Comparison of ENCODE assay signal across 8 cellular contexts in the genomic region with DNA sequence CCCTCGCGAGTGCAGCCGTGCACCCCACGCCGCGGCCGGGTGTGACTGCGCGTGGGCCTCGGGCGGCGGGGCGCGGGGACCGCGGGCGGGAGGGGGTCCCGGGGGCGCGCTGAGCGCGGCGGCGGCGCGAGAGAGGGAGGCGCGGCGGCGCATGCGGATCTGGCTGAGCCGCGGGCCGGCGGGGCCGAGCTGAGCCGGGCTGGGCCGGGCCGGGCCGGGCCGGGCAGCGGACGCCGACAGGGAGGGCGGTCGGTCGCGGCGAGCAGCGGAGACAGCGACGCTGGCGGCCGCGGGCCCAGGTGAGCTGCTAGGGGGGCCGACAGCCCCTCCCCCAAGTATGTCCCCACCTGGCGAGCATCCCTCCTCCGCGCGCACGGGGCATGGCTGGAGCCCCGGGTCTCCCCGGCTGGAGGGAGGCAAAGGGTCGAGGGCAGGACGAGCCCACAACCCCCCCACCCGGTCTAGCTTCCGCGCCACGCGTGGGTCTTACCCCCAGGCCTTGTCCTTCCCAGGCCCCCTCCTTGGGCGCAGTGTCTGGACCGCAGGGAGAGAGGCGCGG. TPM values are rescaled to one million over a fixed set of nuclear protein-coding genes. Genes with fewer than 3 reads are reported as not detected.
A peak's percentile ranks its signal among the peaks of the same experiment; 100 is the strongest.
DNase-seq lines count a peak whose midpoint lies in the region; ATAC-seq and TF ChIP-seq lines count a peak whose summit lies in the region.

No MANE protein-coding gene starts in this region.

- peak overlapping the region in 1 of 2 donors; percentile 33 for H3K9ac ChIP-seq in duodenal mucosa (ENCODE audit: low read depth in 1 of 2, low read length in 2 of 2)

- peaks cover 4 to 6% of the 10 kb centered on the region in 2 donors for H3K27me3 ChIP-seq in duodenal mucosa (ENCODE audit: control insufficient read depth in 1 of 2, insufficient read depth in 2 of 2, low read length in 2 of 2)
- H3K27me3 ChIP-seq in aorta (ENCODE audit: control insufficient read depth in 1 of 2, insufficient read depth in 2 of 2, low read length in 1 of 2) = no peaks in the 10 kb centered on the region

- peaks cover 21 to 22% of the 10 kb centered on the region in 2 donors for H3K4me1 ChIP-seq in duodenal mucosa (ENCODE audit: control insufficient read depth in 1 of 2, insufficient read depth in 2 of 2, low read length in 2 of 2)
- peaks cover 24% of the 10 kb centered on the region for H3K4me1 ChIP-seq in mucosa of descending colon (ENCODE audit: low read depth)
- peaks cover 0 to 3% of the 10 kb centered on the region in 2 donors for H3K4me1 ChIP-seq in aorta (ENCODE audit: control insufficient read depth in 1 of 2, insufficient read depth in 2 of 2, low read length in 2 of 2)

- H3K4me3 ChIP-seq in duodenal mucosa (ENCODE audit: low read depth in 1 of 2, low read length in 2 of 2) = peak overlapping the region; percentile 74 to 84
- H3K4me3 ChIP-seq in mucosa of descending colon = no peak overlapping the region
- peak overlapping the region; percentile 42 to 55 for H3K4me3 ChIP-seq in aorta (ENCODE audit: low read length in 2 of 2)

- H3K9me3 ChIP-seq in duodenal mucosa (ENCODE audit: control insufficient read depth in 1 of 2, low read length in 2 of 2) (no peaks in the 10 kb centered on the region), mucosa of descending colon (no peaks in the 10 kb centered on the region), aorta (ENCODE audit: control insufficient read depth, low read length) (no peaks in the 10 kb centered on the region)

- no peak for TF ChIP-seq CTCF in mucosa of descending colon (IDR thresholded peaks at IDR 0.05)

- H3K27ac ChIP-seq in duodenal mucosa (ENCODE audit: low read depth, low read length) = no peak overlapping the region
- H3K27ac ChIP-seq in aorta (ENCODE audit: low read depth in 1 of 2, low read length in 2 of 2) = no peak overlapping the region

- ATAC-seq in Right ventricle myocardium inferior = no peak
- no peak for ATAC-seq in Right ventricle myocardium superior (ENCODE audit: poor library complexity)
- no peak for ATAC-seq in mucosa of descending colon
- no peak for ATAC-seq in aorta (ENCODE audit: low FRiP score)
- ATAC-seq in HG02840 (IDR thresholded peaks at IDR 0.05; ENCODE audit: low FRiP score, unreplicated experiment) = no peak
- ATAC-seq in HG03354 (IDR thresholded peaks at IDR 0.05; ENCODE audit: poor library complexity, severe bottlenecking, unreplicated experiment) = no peak

- peak; percentile 76 for DNase-seq in Right ventricle myocardium inferior (ENCODE audit: missing footprints)
- no peak for DNase-seq in Right ventricle myocardium superior
- DNase-seq in mucosa of descending colon = peak in 2 of 3 donors; percentile 49 to 64
- no peak for DNase-seq in aorta
- DNase-seq in NCI-H2081 (lab: John Stamatoyannopoulos, UW) = no peak

- intact Hi-C loops in Right ventricle myocardium inferior (cut with DNase I) = loop anchor here (2.0 to 5.0 kb wide), 3 partner anchors 65 to 130 kb away; no protein-coding TSS in a partner anchor
- intact Hi-C loops in Right ventricle myocardium superior (cut with DNase I) = no loop called here
- intact Hi-C loops in mucosa of descending colon (cut with DNase I, micrococcal nuclease) = no loop called here
- intact Hi-C loops in aorta (cut with DNase I) = loop anchor here (10.0 kb wide), 3 partner anchors 128 to 168 kb away; a partner anchor contains a TSS

- H3K36me3 ChIP-seq in duodenal mucosa (ENCODE audit: control insufficient read depth in 1 of 2, insufficient read depth in 2 of 2, low read length in 2 of 2) (no peaks in the 10 kb centered on the region), mucosa of descending colon (ENCODE audit: low read depth) (peaks cover 4% of the 10 kb centered on the region), aorta (ENCODE audit: control insufficient read depth in 1 of 2, insufficient read depth in 2 of 2, low read length in 1 of 2) (no peaks in the 10 kb centered on the region)

- 0 to 3% methylated on average over 24 to 74 of the region's 74 CpGs for WGBS in aorta, 2 donors

RNA-seq across cellular contexts. Expression of a gene that starts 0.3 kb away (rescaled TPM):
- total RNA-seq in Right ventricle myocardium inferior (5.1 TPM), Right ventricle myocardium superior (4.5 TPM), mucosa of descending colon (1 to 10 TPM in 1 of 3 donors, under 1 TPM in 2; 0.29 to 4.1 (median 0.82) TPM), aorta (1 to 10 TPM; 1.3 to 3.6 TPM)
- 1 to 10 TPM in 1 of 2 donors, under 1 TPM in 1; 0.25 to 4.1 TPM for polyA plus RNA-seq in aorta

RNA-seq across cellular contexts. Expression of a gene that starts 1.5 kb away (rescaled TPM):
- total RNA-seq in Right ventricle myocardium inferior (127 TPM), Right ventricle myocardium superior (117 TPM), mucosa of descending colon (10 to 100 TPM; 70.9 to 87.6 (median 76.8) TPM), aorta (10 to 100 TPM; 72.3 to 77.1 TPM)
- 100 to 1,000 TPM in 1 of 2 donors, 10 to 100 TPM in 1; 96.8 to 134 TPM for polyA plus RNA-seq in aorta

RNA-seq across cellular contexts. Expression of a gene that starts 23.0 kb away (rescaled TPM):
- total RNA-seq in Right ventricle myocardium inferior (28.2 TPM), Right ventricle myocardium superior (22.7 TPM), mucosa of descending colon (10 to 100 TPM; 39.3 to 55.4 (median 46.2) TPM), aorta (10 to 100 TPM; 34.8 to 46.3 TPM)
- 10 to 100 TPM; 25.0 to 28.5 TPM for polyA plus RNA-seq in aorta

RNA-seq across cellular contexts. Expression of a gene that starts 41.3 kb away (rescaled TPM):
- total RNA-seq in Right ventricle myocardium inferior (12.0 TPM), Right ventricle myocardium superior (10.9 TPM), mucosa of descending colon (10 to 100 TPM; 12.1 to 16.7 (median 14.0) TPM), aorta (10 to 100 TPM; 19.7 to 27.8 TPM)
- 10 to 100 TPM; 13.0 to 15.8 TPM for polyA plus RNA-seq in aorta

RNA-seq across cellular contexts. Expression of a gene that starts 53.9 kb away (rescaled TPM):
- total RNA-seq in Right ventricle myocardium inferior = 3.5 TPM
- 3.8 TPM for total RNA-seq in Right ventricle myocardium superior
- total RNA-seq in mucosa of descending colon = 1 to 10 TPM; 1.1 to 6.8 (median 1.7) TPM
- total RNA-seq in aorta = 1 to 10 TPM; 4.9 to 7.6 TPM
- polyA plus RNA-seq in aorta = 1 to 10 TPM; 3.1 to 5.2 TPM

Comparison
In these comparisons a context has a peak if more than half of its experiments do, and no peak if none do; other contexts are left out.
1. DNase-seq: peak in Right ventricle myocardium inferior (single experiment) and mucosa of descending colon (2 of 3); none in Right ventricle myocardium superior (single experiment), aorta (0 of 2) and NCI-H2081 (0 of 2).
2. intact Hi-C loops: an anchor here in Right ventricle myocardium inferior (2.0 to 5.0 kb wide) and aorta (10.0 kb wide); none called in Right ventricle myocardium superior and mucosa of descending colon.